ENCODE assay signal across 1 cellular context in the genomic region with DNA sequence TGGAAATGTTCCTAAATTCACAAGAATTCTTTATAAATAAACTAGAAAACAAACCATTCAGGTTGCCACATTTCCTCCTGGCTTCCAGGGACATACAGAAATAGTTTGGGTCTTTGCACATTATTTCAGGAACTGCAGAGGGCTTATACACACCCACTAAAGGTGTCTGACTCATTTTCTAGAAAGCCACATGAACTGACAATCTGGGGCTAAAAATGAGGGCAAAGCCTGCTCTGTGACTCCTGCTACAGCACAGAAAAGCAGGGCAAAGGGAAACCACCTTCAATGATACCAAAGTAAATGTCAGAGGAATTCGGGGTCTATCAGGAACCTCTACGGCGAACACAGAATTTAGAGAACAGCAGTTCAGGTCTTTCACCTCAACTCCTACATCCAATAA.
TF ChIP-seq lines count a peak whose summit lies in the region.

No MANE protein-coding gene starts in this region.

TF ChIP-seq in GM23338, 12 proteins besides CTCF, POLR2A, EP300 and RAD21 (continued from another document):
- TF ChIP-seq, protein P1, sequence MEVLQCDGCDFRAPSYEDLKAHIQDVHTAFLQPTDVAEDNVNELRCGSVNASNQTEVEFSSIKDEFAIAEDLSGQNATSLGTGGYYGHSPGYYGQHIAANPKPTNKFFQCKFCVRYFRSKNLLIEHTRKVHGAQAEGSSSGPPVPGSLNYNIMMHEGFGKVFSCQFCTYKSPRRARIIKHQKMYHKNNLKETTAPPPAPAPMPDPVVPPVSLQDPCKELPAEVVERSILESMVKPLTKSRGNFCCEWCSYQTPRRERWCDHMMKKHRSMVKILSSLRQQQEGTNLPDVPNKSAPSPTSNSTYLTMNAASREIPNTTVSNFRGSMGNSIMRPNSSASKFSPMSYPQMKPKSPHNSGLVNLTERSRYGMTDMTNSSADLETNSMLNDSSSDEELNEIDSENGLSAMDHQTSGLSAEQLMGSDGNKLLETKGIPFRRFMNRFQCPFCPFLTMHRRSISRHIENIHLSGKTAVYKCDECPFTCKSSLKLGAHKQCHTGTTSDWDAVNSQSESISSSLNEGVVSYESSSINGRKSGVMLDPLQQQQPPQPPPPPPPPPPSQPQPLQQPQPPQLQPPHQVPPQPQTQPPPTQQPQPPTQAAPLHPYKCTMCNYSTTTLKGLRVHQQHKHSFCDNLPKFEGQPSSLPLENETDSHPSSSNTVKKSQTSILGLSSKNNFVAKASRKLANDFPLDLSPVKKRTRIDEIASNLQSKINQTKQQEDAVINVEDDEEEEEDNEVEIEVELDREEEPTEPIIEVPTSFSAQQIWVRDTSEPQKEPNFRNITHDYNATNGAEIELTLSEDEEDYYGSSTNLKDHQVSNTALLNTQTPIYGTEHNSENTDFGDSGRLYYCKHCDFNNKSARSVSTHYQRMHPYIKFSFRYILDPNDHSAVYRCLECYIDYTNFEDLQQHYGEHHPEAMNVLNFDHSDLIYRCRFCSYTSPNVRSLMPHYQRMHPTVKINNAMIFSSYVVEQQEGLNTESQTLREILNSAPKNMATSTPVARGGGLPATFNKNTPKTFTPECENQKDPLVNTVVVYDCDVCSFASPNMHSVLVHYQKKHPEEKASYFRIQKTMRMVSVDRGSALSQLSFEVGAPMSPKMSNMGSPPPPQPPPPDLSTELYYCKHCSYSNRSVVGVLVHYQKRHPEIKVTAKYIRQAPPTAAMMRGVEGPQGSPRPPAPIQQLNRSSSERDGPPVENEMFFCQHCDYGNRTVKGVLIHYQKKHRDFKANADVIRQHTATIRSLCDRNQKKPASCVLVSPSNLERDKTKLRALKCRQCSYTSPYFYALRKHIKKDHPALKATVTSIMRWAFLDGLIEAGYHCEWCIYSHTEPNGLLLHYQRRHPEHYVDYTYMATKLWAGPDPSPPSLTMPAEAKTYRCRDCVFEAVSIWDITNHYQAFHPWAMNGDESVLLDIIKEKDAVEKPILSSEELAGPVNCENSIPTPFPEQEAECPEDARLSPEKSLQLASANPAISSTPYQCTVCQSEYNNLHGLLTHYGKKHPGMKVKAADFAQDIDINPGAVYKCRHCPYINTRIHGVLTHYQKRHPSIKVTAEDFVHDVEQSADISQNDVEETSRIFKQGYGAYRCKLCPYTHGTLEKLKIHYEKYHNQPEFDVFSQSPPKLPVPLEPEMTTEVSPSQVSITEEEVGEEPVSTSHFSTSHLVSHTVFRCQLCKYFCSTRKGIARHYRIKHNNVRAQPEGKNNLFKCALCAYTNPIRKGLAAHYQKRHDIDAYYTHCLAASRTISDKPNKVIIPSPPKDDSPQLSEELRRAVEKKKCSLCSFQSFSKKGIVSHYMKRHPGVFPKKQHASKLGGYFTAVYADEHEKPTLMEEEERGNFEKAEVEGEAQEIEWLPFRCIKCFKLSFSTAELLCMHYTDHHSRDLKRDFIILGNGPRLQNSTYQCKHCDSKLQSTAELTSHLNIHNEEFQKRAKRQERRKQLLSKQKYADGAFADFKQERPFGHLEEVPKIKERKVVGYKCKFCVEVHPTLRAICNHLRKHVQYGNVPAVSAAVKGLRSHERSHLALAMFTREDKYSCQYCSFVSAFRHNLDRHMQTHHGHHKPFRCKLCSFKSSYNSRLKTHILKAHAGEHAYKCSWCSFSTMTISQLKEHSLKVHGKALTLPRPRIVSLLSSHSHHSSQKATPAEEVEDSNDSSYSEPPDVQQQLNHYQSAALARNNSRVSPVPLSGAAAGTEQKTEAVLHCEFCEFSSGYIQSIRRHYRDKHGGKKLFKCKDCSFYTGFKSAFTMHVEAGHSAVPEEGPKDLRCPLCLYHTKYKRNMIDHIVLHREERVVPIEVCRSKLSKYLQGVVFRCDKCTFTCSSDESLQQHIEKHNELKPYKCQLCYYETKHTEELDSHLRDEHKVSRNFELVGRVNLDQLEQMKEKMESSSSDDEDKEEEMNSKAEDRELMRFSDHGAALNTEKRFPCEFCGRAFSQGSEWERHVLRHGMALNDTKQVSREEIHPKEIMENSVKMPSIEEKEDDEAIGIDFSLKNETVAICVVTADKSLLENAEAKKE (CRISPR knock-in tag; IDR thresholded peaks at IDR 0.05): no peak
- TF ChIP-seq ZNF331 (CRISPR knock-in tag; IDR thresholded peaks at IDR 0.05; ENCODE audit: low read depth) (no peak), STAT1 (IDR thresholded peaks at IDR 0.05; ENCODE audit: unreplicated experiment) (no peak)
